ENCODE assay signal across 1 cellular context in the genomic region with DNA sequence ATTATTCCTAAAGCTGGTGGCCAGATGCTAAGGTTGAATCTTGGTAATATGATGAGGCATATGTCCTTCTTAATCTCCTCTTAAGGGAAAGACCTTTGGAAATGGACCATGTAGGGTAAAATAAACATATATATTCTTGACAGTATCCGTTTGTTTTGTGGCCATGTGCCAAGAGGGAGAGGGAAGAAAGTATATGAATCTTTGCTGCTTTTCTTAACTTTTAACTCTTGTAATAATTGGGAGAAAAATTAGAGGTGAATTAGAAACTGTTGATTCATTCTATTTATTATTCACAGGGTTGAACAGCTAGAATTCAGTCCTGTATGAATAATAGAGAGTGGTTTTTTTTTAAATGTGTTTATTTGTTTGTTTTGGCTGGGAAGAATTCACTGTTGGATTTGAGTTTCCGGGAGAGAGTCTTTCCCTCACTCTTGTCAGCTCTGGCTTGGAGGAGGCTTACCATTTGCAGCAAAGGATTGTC.
TF ChIP-seq lines count a peak whose summit lies in the region.

No MANE protein-coding gene starts in this region.

TF ChIP-seq in IMR-90, 13 proteins besides CTCF, POLR2A, EP300 and RAD21 (continued from another document):
- TF ChIP-seq BHLHE40 (IDR thresholded peaks at IDR 0.05; ENCODE audit: low read depth, low read length) (no peak), RCOR1 (IDR thresholded peaks at IDR 0.05; ENCODE audit: insufficient replicate concordance, low read length) (no peak), CHD1 (IDR thresholded peaks at IDR 0.05; ENCODE audit: low read depth, low read length) (no peak), MAFK (IDR thresholded peaks at IDR 0.05; ENCODE audit: low read depth, low read length) (no peak), CEBPB (IDR thresholded peaks at IDR 0.05; ENCODE audit: low read depth, low read length) (no peak), NFE2L2 (IDR thresholded peaks at IDR 0.05; ENCODE audit: low read depth, low read length) (no peak), MXI1 (IDR thresholded peaks at IDR 0.05; ENCODE audit: borderline replicate concordance, low read depth, low read length) (no peak), MAZ (IDR thresholded peaks at IDR 0.05; ENCODE audit: borderline replicate concordance, low read depth, low read length) (no peak), SMC3 (IDR thresholded peaks at IDR 0.05; ENCODE audit: low read depth, low read length) (no peak), FOS (IDR thresholded peaks at IDR 0.05; ENCODE audit: low read depth, low read length) (no peak)
- TF ChIP-seq, protein P1, sequence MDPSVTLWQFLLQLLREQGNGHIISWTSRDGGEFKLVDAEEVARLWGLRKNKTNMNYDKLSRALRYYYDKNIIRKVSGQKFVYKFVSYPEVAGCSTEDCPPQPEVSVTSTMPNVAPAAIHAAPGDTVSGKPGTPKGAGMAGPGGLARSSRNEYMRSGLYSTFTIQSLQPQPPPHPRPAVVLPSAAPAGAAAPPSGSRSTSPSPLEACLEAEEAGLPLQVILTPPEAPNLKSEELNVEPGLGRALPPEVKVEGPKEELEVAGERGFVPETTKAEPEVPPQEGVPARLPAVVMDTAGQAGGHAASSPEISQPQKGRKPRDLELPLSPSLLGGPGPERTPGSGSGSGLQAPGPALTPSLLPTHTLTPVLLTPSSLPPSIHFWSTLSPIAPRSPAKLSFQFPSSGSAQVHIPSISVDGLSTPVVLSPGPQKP (IDR thresholded peaks at IDR 0.05; ENCODE audit: borderline replicate concordance, low read depth, low read length): no peak
- TF ChIP-seq, protein P2, sequence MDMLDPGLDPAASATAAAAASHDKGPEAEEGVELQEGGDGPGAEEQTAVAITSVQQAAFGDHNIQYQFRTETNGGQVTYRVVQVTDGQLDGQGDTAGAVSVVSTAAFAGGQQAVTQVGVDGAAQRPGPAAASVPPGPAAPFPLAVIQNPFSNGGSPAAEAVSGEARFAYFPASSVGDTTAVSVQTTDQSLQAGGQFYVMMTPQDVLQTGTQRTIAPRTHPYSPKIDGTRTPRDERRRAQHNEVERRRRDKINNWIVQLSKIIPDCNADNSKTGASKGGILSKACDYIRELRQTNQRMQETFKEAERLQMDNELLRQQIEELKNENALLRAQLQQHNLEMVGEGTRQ (IDR thresholded peaks at IDR 0.05; ENCODE audit: low read depth, low read length): no peak
